In the genomic region with DNA sequence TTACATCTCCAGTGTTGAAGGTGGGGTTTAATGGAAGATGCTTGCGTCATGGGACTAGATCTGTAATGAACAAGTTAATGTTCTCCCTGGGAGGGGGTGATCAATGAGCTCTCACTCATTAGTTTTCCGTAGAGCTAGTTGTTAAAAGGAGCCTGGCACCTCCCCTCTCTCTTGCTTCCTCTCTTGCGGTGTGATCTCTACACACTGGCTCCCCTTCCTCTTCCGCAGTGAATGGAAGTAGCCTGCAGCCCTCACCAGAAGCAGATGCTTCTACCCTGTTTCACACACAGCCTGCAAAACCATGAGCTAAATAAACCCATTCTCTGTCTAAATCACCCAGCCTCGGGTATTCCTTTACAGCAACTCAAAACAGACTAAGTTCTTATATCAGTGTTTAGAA, we compare ENCODE assay signal across 29 cellular contexts.
"Had no signal": no experiment of that assay in that cellular context is flagged by ENCODE, and none has a peak within 500 bp of the region (broad histone marks: within the 10 kb centered on the region; RNA-seq: fewer than 3 reads in every experiment).

No MANE protein-coding gene starts in this region.

- H3K27ac ChIP-seq: left ventricle myocardium inferior, pancreas, prostate gland, skin epidermis, stomach, thoracic aorta, tibial artery, upper lobe of right lung, uterus had no signal

- H3K4me1 ChIP-seq: left ventricle myocardium inferior, pancreas, prostate gland, stomach, tibial artery, upper lobe of right lung, uterus had no signal

- DNase-seq: hippocampal formation; immature natural killer cell; kidney; left ventricle myocardium inferior; midbrain; mucosa of descending colon; naive thymus-derived CD4-positive, alpha-beta T cell; nucleus accumbens; pancreas; posterior cingulate gyrus; retina; right cardiac atrium; stimulated activated CD4-positive, alpha-beta T cell treated with anti-CD3 and anti-CD28 coated beads, Interleukin-12 subunit alpha, Interleukin-12 subunit beta, amount 100 ng/mL, for 4 hours; stimulated activated CD4-positive, alpha-beta T cell treated with anti-CD3 and anti-CD28 coated beads, Interleukin-15, amount 100 ng/mL, for 24 hours; stimulated activated CD4-positive, alpha-beta T cell treated with anti-CD3 and anti-CD28 coated beads, Interleukin-2, amount 100 ng/mL, for 24 hours; stimulated activated CD4-positive, alpha-beta T cell treated with anti-CD3 and anti-CD28 coated beads, Interleukin-4, amount 100 ng/mL, for 1 hour; stimulated activated naive B cell treated with anti-CD40 and anti-IgM and Interleukin-4, amounts not matched to agents 10 μg/mL and 1 μg/mL and 100 μg/mL, for 72 hours; stimulated activated naive CD8-positive, alpha-beta T cell treated with anti-CD3 and anti-CD28 coated beads, Interleukin-15, Interleukin-2, amounts not matched to agents 100 U/mL and 50 U/mL, for 24 hours; stomach; tibial artery; trophoblast cell; upper lobe of right lung; uterus had no signal

- H3K9me3 ChIP-seq: left ventricle myocardium inferior, pancreas, prostate gland, stomach, thoracic aorta, tibial artery, upper lobe of right lung, uterus had no signal

- H3K4me1 Mint-ChIP-seq: immature natural killer cell; naive thymus-derived CD4-positive, alpha-beta T cell; stimulated activated naive B cell treated with anti-CD40 and anti-IgM and Interleukin-4, amounts not matched to agents 10 μg/mL and 1 μg/mL and 100 μg/mL, for 72 hours had no signal

- H3K36me3 ChIP-seq: left ventricle myocardium inferior, pancreas, prostate gland, stomach, thoracic aorta, tibial artery, upper lobe of right lung, uterus had no signal

- H3K27ac Mint-ChIP-seq: immature natural killer cell; naive thymus-derived CD4-positive, alpha-beta T cell; natural killer cell treated with Interleukin-12 subunit alpha and Interleukin-12 subunit beta and Interleukin-15 and Interleukin-18, amount 100 ng/mL, for 72 hours; stimulated activated naive B cell treated with anti-CD40 and anti-IgM and Interleukin-4, amounts not matched to agents 10 μg/mL and 1 μg/mL and 100 μg/mL, for 72 hours had no signal

- H3K27me3 Mint-ChIP-seq: naive thymus-derived CD4-positive, alpha-beta T cell; natural killer cell treated with Interleukin-12 subunit alpha and Interleukin-12 subunit beta and Interleukin-15 and Interleukin-18, amount 100 ng/mL, for 72 hours; stimulated activated naive B cell treated with anti-CD40 and anti-IgM and Interleukin-4, amounts not matched to agents 10 μg/mL and 1 μg/mL and 100 μg/mL, for 72 hours had no signal

- H3K4me3 Mint-ChIP-seq: immature natural killer cell; naive thymus-derived CD4-positive, alpha-beta T cell; natural killer cell treated with Interleukin-12 subunit alpha and Interleukin-12 subunit beta and Interleukin-15 and Interleukin-18, amount 100 ng/mL, for 72 hours; stimulated activated naive B cell treated with anti-CD40 and anti-IgM and Interleukin-4, amounts not matched to agents 10 μg/mL and 1 μg/mL and 100 μg/mL, for 72 hours had no signal

- ATAC-seq: mucosa of descending colon; naive thymus-derived CD4-positive, alpha-beta T cell; natural killer cell treated with Interleukin-12 subunit alpha and Interleukin-12 subunit beta and Interleukin-15 and Interleukin-18, amount 100 ng/mL, for 72 hours; pancreas; right cardiac atrium; sciatic nerve; stimulated activated naive B cell treated with anti-CD40 and anti-IgM and Interleukin-4, amounts not matched to agents 10 μg/mL and 1 μg/mL and 100 μg/mL, for 72 hours; stimulated activated naive CD8-positive, alpha-beta T cell treated with anti-CD3 and anti-CD28 coated beads, Interleukin-15, Interleukin-2, amounts not matched to agents 100 U/mL and 50 U/mL, for 24 hours; upper lobe of right lung had no signal

- H3K4me3 ChIP-seq: left ventricle myocardium inferior, lung, mucosa of descending colon, pancreas, prostate gland, skin epidermis, stomach, thoracic aorta, tibial artery, upper lobe of right lung, uterus had no signal

- H3K36me3 Mint-ChIP-seq: immature natural killer cell; naive thymus-derived CD4-positive, alpha-beta T cell; natural killer cell treated with Interleukin-12 subunit alpha and Interleukin-12 subunit beta and Interleukin-15 and Interleukin-18, amount 100 ng/mL, for 72 hours; stimulated activated naive B cell treated with anti-CD40 and anti-IgM and Interleukin-4, amounts not matched to agents 10 μg/mL and 1 μg/mL and 100 μg/mL, for 72 hours had no signal

- H3K27me3 ChIP-seq: pancreas, stomach, tibial artery, upper lobe of right lung, uterus had no signal
